In genomic region chr12:111405149-111405855, GRCh38 we compare ENCODE assay signal across 1 cellular context.
A peak's percentile ranks its signal among the peaks of the same experiment; 100 is the strongest.
TF ChIP-seq lines count a peak whose summit lies in the region.

No MANE protein-coding gene starts in this region.

TF ChIP-seq in HepG2, 621 proteins besides CTCF, POLR2A, EP300 and RAD21 (continued from another document and continues in another):
- TF ChIP-seq ZBTB14 (CRISPR knock-in tag; IDR thresholded peaks at IDR 0.05) (no peak), MLXIP (CRISPR knock-in tag; IDR thresholded peaks at IDR 0.05; ENCODE audit: borderline replicate concordance) (no peak), KLF12 (CRISPR knock-in tag; IDR thresholded peaks at IDR 0.05; ENCODE audit: borderline replicate concordance) (peak; percentile 57; the same call in 1 of the 2 replicates), LCORL (IDR thresholded peaks at IDR 0.05) (no peak), LCORL (CRISPR knock-in tag; IDR thresholded peaks at IDR 0.05) (peak; percentile 72; the same call in 1 of the 2 replicates), THAP9 (CRISPR knock-in tag; IDR thresholded peaks at IDR 0.05; ENCODE audit: borderline replicate concordance) (peak; percentile 45; the same call in 1 of the 2 replicates), KDM4B (CRISPR knock-in tag; IDR thresholded peaks at IDR 0.05) (no peak; the same call in 1 of the 2 replicates), ISL2 (CRISPR knock-in tag; IDR thresholded peaks at IDR 0.05) (peak; percentile 78; the same call in 1 of the 2 replicates), ZFP91 (CRISPR knock-in tag; IDR thresholded peaks at IDR 0.05; ENCODE audit: borderline replicate concordance) (peak; percentile 59; the same call in 1 of the 2 replicates), THAP11 (CRISPR knock-in tag; IDR thresholded peaks at IDR 0.05) (peak; percentile 80), HNF1A (IDR thresholded peaks at IDR 0.05; ENCODE audit: low read depth) (no peak), HNF1A (CRISPR knock-in tag; IDR thresholded peaks at IDR 0.05; ENCODE audit: borderline replicate concordance) (peak; percentile 28; the same call in 1 of the 2 replicates), ZNF788 (CRISPR knock-in tag; IDR thresholded peaks at IDR 0.05; ENCODE audit: borderline replicate concordance) (no peak), ETV5 (CRISPR knock-in tag; IDR thresholded peaks at IDR 0.05; ENCODE audit: borderline replicate concordance) (peak; percentile 37; the same call in 1 of the 2 replicates), E2F1 (CRISPR knock-in tag; IDR thresholded peaks at IDR 0.05) (0 out of 2 replicates have a peak, but pooled peaks have one; percentile 15), ZBTB7A (CRISPR knock-in tag; IDR thresholded peaks at IDR 0.05) (0 out of 2 replicates have a peak, but pooled peaks have one; percentile 44), HNRNPL (IDR thresholded peaks at IDR 0.05; ENCODE audit: low read depth, low read length) (0 out of 2 replicates have a peak, but pooled peaks have one; percentile 21), NR2F6 (IDR thresholded peaks at IDR 0.05) (no peak), NR2F6 (CRISPR knock-in tag; IDR thresholded peaks at IDR 0.05) (peak; percentile 45; the same call in 1 of the 2 replicates), FOXC1 (CRISPR knock-in tag; IDR thresholded peaks at IDR 0.05; ENCODE audit: borderline replicate concordance) (peak; percentile 56; the same call in 1 of the 2 replicates), CC2D1A (CRISPR knock-in tag; IDR thresholded peaks at IDR 0.05) (no peak), SP4 (CRISPR knock-in tag; IDR thresholded peaks at IDR 0.05) (peak; percentile 97), CCDC6 (CRISPR knock-in tag; IDR thresholded peaks at IDR 0.05) (0 out of 2 replicates have a peak, but pooled peaks have one; percentile 49), ZNF414 (CRISPR knock-in tag; IDR thresholded peaks at IDR 0.05) (0 out of 2 replicates have a peak, but pooled peaks have one; percentile 76), SMC3 (IDR thresholded peaks at IDR 0.05; ENCODE audit: low read length) (no peak; the same call in 1 of the 2 replicates), PHF21A (CRISPR knock-in tag; IDR thresholded peaks at IDR 0.05) (no peak; the same call in 1 of the 2 replicates), RXRB (CRISPR knock-in tag; IDR thresholded peaks at IDR 0.05; ENCODE audit: borderline replicate concordance) (peak; percentile 37; the same call in 1 of the 2 replicates), ZMYM4 (CRISPR knock-in tag; IDR thresholded peaks at IDR 0.05) (peak; percentile 74), RXRA (CRISPR knock-in tag; IDR thresholded peaks at IDR 0.05) (peak; percentile 70; the same call in 1 of the 2 replicates), TSC22D2 (CRISPR knock-in tag; IDR thresholded peaks at IDR 0.05; ENCODE audit: borderline replicate concordance) (no peak), SMAD3 (CRISPR knock-in tag; IDR thresholded peaks at IDR 0.05) (peak; percentile 85), CREM (IDR thresholded peaks at IDR 0.05) (peak; percentile 50; the same call in 1 of the 2 replicates), CREM (CRISPR knock-in tag; IDR thresholded peaks at IDR 0.05) (no peak), POGK (CRISPR knock-in tag; conservative IDR thresholded peaks at IDR 0.05) (peak; percentile 57), HIC2 (CRISPR knock-in tag; IDR thresholded peaks at IDR 0.05; ENCODE audit: low read depth) (peak; percentile 34), RARA (CRISPR knock-in tag; IDR thresholded peaks at IDR 0.05) (peak; percentile 46; the same call in 1 of the 2 replicates), KDM5B (CRISPR knock-in tag; IDR thresholded peaks at IDR 0.05; ENCODE audit: borderline replicate concordance) (no peak; the same call in 1 of the 2 replicates), SIN3A (IDR thresholded peaks at IDR 0.05; ENCODE audit: borderline replicate concordance, low read depth, low read length) (peak; percentile 6; the same call in 1 of the 2 replicates), GATAD1 (CRISPR knock-in tag; IDR thresholded peaks at IDR 0.05) (peak; percentile 35; the same call in 1 of the 2 replicates), THAP7 (CRISPR knock-in tag; IDR thresholded peaks at IDR 0.05) (0 out of 2 replicates have a peak, but pooled peaks have one; percentile 39)
